11 cellular contexts compared by ENCODE assay signal in genomic region chr19:54919641-54920563, GRCh38. TPM values are rescaled to one million over a fixed set of nuclear protein-coding genes. Genes with fewer than 3 reads are reported as not detected.
DNase-seq lines count a peak whose midpoint lies in the region; ATAC-seq and TF ChIP-seq lines count a peak whose summit lies in the region.
"Not testable (repeated sequence)": the region's sequence is repeated elsewhere in the genome, so short reads cannot be mapped to it uniquely, and the experiment has no call there.
"Had no signal": no experiment of that assay in that cellular context is flagged by ENCODE, and none has a peak within 500 bp of the region (broad histone marks: within the 10 kb centered on the region; RNA-seq: fewer than 3 reads in every experiment).

No MANE protein-coding gene starts in this region.

- ATAC-seq in right lobe of liver, result not testable (repeated sequence)

- not testable (repeated sequence) for H3K9ac ChIP-seq in Karpas-422 (ENCODE audit: low read length); OCI-LY3 (ENCODE audit: low read length)

- not testable (repeated sequence) for H3K27ac Mint-ChIP-seq in endothelial cell (ENCODE audit: unreplicated experiment)

- H3K9me3 Mint-ChIP-seq in endothelial cell (ENCODE audit: unreplicated experiment), result not testable (repeated sequence)

- not testable (repeated sequence) for H3K4me3 Mint-ChIP-seq in endothelial cell (ENCODE audit: unreplicated experiment)

- not testable (repeated sequence) for TF ChIP-seq POLR2A in right lobe of liver (IDR thresholded peaks at IDR 0.05); prostate gland (IDR thresholded peaks at IDR 0.05)

- not testable (repeated sequence) for H3K4me3 ChIP-seq in BE2C (ENCODE audit: low read depth, low read length); Karpas-422 (ENCODE audit: low read length); OCI-LY3 (ENCODE audit: low read length); WERI-Rb-1 (ENCODE audit: low read depth, low read length); right lobe of liver; prostate gland

- H3K9me3 ChIP-seq in BE2C; Karpas-422 (ENCODE audit: low read length); OCI-LY3 (ENCODE audit: insufficient read depth, low read length); WERI-Rb-1 (ENCODE audit: severe bottlenecking); right lobe of liver; prostate gland: not testable (repeated sequence)

- H2AFZ ChIP-seq in Karpas-422 (ENCODE audit: low read length); OCI-LY3 (ENCODE audit: low read depth, low read length): not testable (repeated sequence)

- H4K20me1 ChIP-seq in Karpas-422 (ENCODE audit: insufficient read depth, low read depth, low read length); OCI-LY3 (ENCODE audit: insufficient read depth, low read length): not testable (repeated sequence)

- H3K27ac ChIP-seq in Karpas-422 (ENCODE audit: low read length); OCI-LY3 (ENCODE audit: low read length); WERI-Rb-1; right lobe of liver; prostate gland: not testable (repeated sequence)

- not testable (repeated sequence) for H3K36me3 Mint-ChIP-seq in endothelial cell (ENCODE audit: low read depth, unreplicated experiment)

- not testable (repeated sequence) for H3K4me1 ChIP-seq in BE2C; Karpas-422 (ENCODE audit: low read length); right lobe of liver; prostate gland (replicated peaks)
- H3K4me1 ChIP-seq in OCI-LY3 (ENCODE audit: low read length), result peaks cover 10% of the 10 kb centered on the region

- POLR2A ChIA-PET in GM10248 (lab: Yijun Ruan, JAX), result not testable (repeated sequence)

- H3K36me3 ChIP-seq in BE2C; Karpas-422 (ENCODE audit: insufficient read depth, low read length); OCI-LY3 (replicated peaks; ENCODE audit: low read depth, low read length); WERI-Rb-1; right lobe of liver; prostate gland: not testable (repeated sequence)

- not testable (repeated sequence) for H3K4me1 Mint-ChIP-seq in endothelial cell (ENCODE audit: unreplicated experiment)

- CTCF ChIA-PET in GM10248 (lab: Yijun Ruan, JAX), result interaction anchor here (1.1 kb wide), 2 partner anchors 26 to 38 kb away, joined by 3 read pairs; no protein-coding TSS in a partner anchor

- intact Hi-C loops in right lobe of liver (cut with DNase I); prostate gland (cut with DNase I): not testable (repeated sequence)

- H3K4me2 ChIP-seq in Karpas-422 (ENCODE audit: low read depth, low read length, poor library complexity, severe bottlenecking); OCI-LY3 (ENCODE audit: low read length): not testable (repeated sequence)

- not testable (repeated sequence) for H3K9me2 ChIP-seq in Karpas-422 (replicated peaks; ENCODE audit: insufficient read depth, low read length)

- not testable (repeated sequence) for DNase-seq in BE2C; GM10248 (ENCODE audit: extremely low spot score); prostate gland (ENCODE audit: low spot score)
- DNase-seq in Karpas-422 (peak; percentile 60), WERI-Rb-1 (peak; percentile 15), endothelial cell (ENCODE audit: low spot score) (peak; percentile 15), right lobe of liver (peak in 1 of 3 donors; percentile 22)

- H3K27me3 ChIP-seq in BE2C, result peaks cover 20% of the 10 kb centered on the region
- H3K27me3 ChIP-seq in Karpas-422 (ENCODE audit: low read length); OCI-LY3 (ENCODE audit: low read depth, low read length); right lobe of liver; prostate gland (replicated peaks; ENCODE audit: insufficient read depth): not testable (repeated sequence)
- H3K27me3 ChIP-seq in WERI-Rb-1 (ENCODE audit: insufficient read depth, low read depth, severe bottlenecking), result peaks cover 62% of the 10 kb centered on the region

- H3K79me2 ChIP-seq in Karpas-422 (ENCODE audit: low read length); OCI-LY3 (ENCODE audit: low read length): not testable (repeated sequence)

- 38% methylated on average over 11 of the region's 24 CpGs for WGBS in right lobe of liver (ENCODE audit: insufficient coverage, low coverage, low lambda C conversion rate, missing lambda C conversion rate)
- 30% methylated on average over 20 of the region's 24 CpGs for WGBS in prostate gland

- TF ChIP-seq CTCF in BE2C (IDR thresholded peaks at IDR 0.05; ENCODE audit: low read depth, low read length) (peak; percentile 36; the same call in 1 of the 2 replicates), GM10248 (IDR thresholded peaks at IDR 0.05; ENCODE audit: control extremely low read depth, extremely low read depth, low read depth, missing control alignments) (peak; percentile 27), OCI-LY3 (IDR thresholded peaks at IDR 0.05; ENCODE audit: low read depth, low read length) (peak; percentile 41), WERI-Rb-1 (IDR thresholded peaks at IDR 0.05; ENCODE audit: low read depth, low read length) (peak; percentile 10; the same call in 1 of the 2 replicates), right lobe of liver (IDR thresholded peaks at IDR 0.05) (peak; percentile 14 to 32 (median 24)), prostate gland (IDR thresholded peaks at IDR 0.05) (peak in 3 of 4 experiments; percentile 11 to 52 (median 50))
- TF ChIP-seq CTCF in endothelial cell (IDR thresholded peaks at IDR 0.05; ENCODE audit: unreplicated experiment), result not testable (repeated sequence)

- H3K27me3 Mint-ChIP-seq in endothelial cell (ENCODE audit: unreplicated experiment), result not testable (repeated sequence)

RNA-seq across cellular contexts. Expression of gene NCR1, which starts 14.0 kb away (rescaled TPM):
- polyA plus RNA-seq in BE2C (2012; ENCODE audit: insufficient read depth, insufficient read length, low read depth), result not detected
- total RNA-seq in Karpas-422 (2014; rRNA removed; shearing (Covaris generic); ENCODE audit: low replicate concordance), result not detected in 2 replicates
- not detected for total RNA-seq in endothelial cell (ENCODE audit: unreplicated experiment)
- total RNA-seq in right lobe of liver, result under 1 TPM in 3 of 6 experiments, not detected in 3; 0.22 to 0.93 (median 0.58) TPM
- under 1 TPM in 1 of 2 donors, not detected in 1; 0.34 TPM for total RNA-seq in prostate gland
- total RNA-seq: kidney epithelial cell had no signal
- polyA plus RNA-seq: AG04450, aorta had no signal

RNA-seq across cellular contexts. Expression of gene NLRP7, which starts 27.4 kb away (rescaled TPM):
- polyA plus RNA-seq in BE2C (2012; ENCODE audit: insufficient read depth, insufficient read length, low read depth), result not detected
- 0.11 and 0.18 TPM in 2 replicates for total RNA-seq in Karpas-422 (2014; rRNA removed; shearing (Covaris generic); ENCODE audit: low replicate concordance)
- total RNA-seq in endothelial cell (ENCODE audit: unreplicated experiment) (0.69 TPM), right lobe of liver (not detected), prostate gland (1 to 10 TPM in 1 of 2 donors, not detected in 1; 7.6 TPM)
- total RNA-seq: aorta, kidney epithelial cell had no signal
- polyA plus RNA-seq: AG04450, aorta had no signal

RNA-seq across cellular contexts. Expression of gene FCAR, which starts 45.9 kb away (rescaled TPM):
- not detected for polyA plus RNA-seq in BE2C (2012; ENCODE audit: insufficient read depth, insufficient read length, low read depth)
- not detected in 2 replicates for total RNA-seq in Karpas-422 (2014; rRNA removed; shearing (Covaris generic); ENCODE audit: low replicate concordance)
- total RNA-seq in endothelial cell (ENCODE audit: unreplicated experiment) (not detected), right lobe of liver (under 1 TPM in 5 of 6 experiments, not detected in 1; 0.22 to 0.73 (median 0.61) TPM), prostate gland (not detected)
- total RNA-seq: kidney epithelial cell had no signal
- polyA plus RNA-seq: AG04450, aorta had no signal

RNA-seq across cellular contexts. Expression of gene NLRP2, which starts 46.3 kb away (rescaled TPM):
- polyA plus RNA-seq in BE2C (2012; ENCODE audit: insufficient read depth, insufficient read length, low read depth), result not detected
- 28.2 and 35.0 TPM in 2 replicates for total RNA-seq in Karpas-422 (2014; rRNA removed; shearing (Covaris generic); ENCODE audit: low replicate concordance)
- total RNA-seq in endothelial cell (ENCODE audit: unreplicated experiment), result 0.31 TPM
- total RNA-seq in right lobe of liver, result under 1 TPM in 5 of 6 experiments, not detected in 1; 0.18 to 0.81 (median 0.42) TPM
- total RNA-seq in prostate gland, result 10 to 100 TPM; 18.5 to 22.4 TPM
